8 cellular contexts compared by ENCODE assay signal in genomic region chr17:67221062-67221998, GRCh38. TPM values are rescaled to one million over a fixed set of nuclear protein-coding genes. Genes with fewer than 3 reads are reported as not detected.
DNase-seq lines count a peak whose midpoint lies in the region; ATAC-seq and TF ChIP-seq lines count a peak whose summit lies in the region.

No MANE protein-coding gene starts in this region.

- no peak for DNase-seq in activated T-cell treated with anti-CD3 and anti-CD28 coated beads, Interleukin-2, amount 50 U/mL, for 4 hours
- DNase-seq in activated T-cell treated with anti-CD3 and anti-CD28 coated beads for 4 hours: no peak
- DNase-seq in NCI-H1694 treated with DMSO at 0.1 percent for 48 hours (lab: John Stamatoyannopoulos, UW): peak; percentile 53
- no peak for DNase-seq in ascending aorta (ENCODE audit: low spot score in 2 of 2)
- peak; percentile 41 for DNase-seq in iPS-NIHi7 (ENCODE audit: extremely low spot score)
- no peak for DNase-seq in middle frontal gyrus (ENCODE audit: extremely low spot score, low spot score)
- no peak for DNase-seq in posterior cingulate gyrus

- H3K27me3 Mint-ChIP-seq in activated T-cell treated with anti-CD3 and anti-CD28 coated beads, Interleukin-2, amount 50 U/mL, for 4 hours (ENCODE audit: low read depth): no peaks in the 10 kb centered on the region

- H3K9me3 ChIP-seq in ascending aorta: no peaks in the 10 kb centered on the region

- intact Hi-C loops in ascending aorta (cut with DNase I) (no loop called here), posterior cingulate gyrus (cut with DNase I) (no loop called here)

- H3K27me3 ChIP-seq in ascending aorta: no peaks in the 10 kb centered on the region

- peaks cover 24% of the 10 kb centered on the region for H3K36me3 Mint-ChIP-seq in activated T-cell treated with anti-CD3 and anti-CD28 coated beads, Interleukin-2, amount 50 U/mL, for 4 hours (ENCODE audit: insufficient read depth)

- peaks cover 45% of the 10 kb centered on the region for H3K4me1 Mint-ChIP-seq in activated T-cell treated with anti-CD3 and anti-CD28 coated beads, Interleukin-2, amount 50 U/mL, for 4 hours (ENCODE audit: low read depth)

- H3K9me3 Mint-ChIP-seq in activated T-cell treated with anti-CD3 and anti-CD28 coated beads, Interleukin-2, amount 50 U/mL, for 4 hours: no peaks in the 10 kb centered on the region

- TF ChIP-seq CTCF in ascending aorta (IDR thresholded peaks at IDR 0.05): peak in 2 of 3 experiments; percentile 14 to 16

- H3K4me3 ChIP-seq in ascending aorta: no peak overlapping the region

- H3K4me3 Mint-ChIP-seq in activated T-cell treated with anti-CD3 and anti-CD28 coated beads, Interleukin-2, amount 50 U/mL, for 4 hours: peak overlapping the region; percentile 14

- H3K4me1 ChIP-seq in ascending aorta: no peaks in the 10 kb centered on the region

- H3K27ac ChIP-seq in ascending aorta: no peak overlapping the region

- peaks cover 14 to 18% of the 10 kb centered on the region in 2 donors for H3K36me3 ChIP-seq in ascending aorta

- no peak for ATAC-seq in activated T-cell treated with anti-CD3 and anti-CD28 coated beads, Interleukin-2, amount 50 U/mL, for 4 hours
- no peak for ATAC-seq in GM18511 (IDR thresholded peaks at IDR 0.05; ENCODE audit: unreplicated experiment)

RNA-seq across cellular contexts. Expression of gene HELZ, which starts 23.7 kb away (rescaled TPM):
- 10 to 100 TPM; 41.1 to 47.2 (median 46.6) TPM for total RNA-seq in activated T-cell treated with anti-CD3 and anti-CD28 coated beads, Interleukin-2, amount 50 U/mL, for 4 hours
- total RNA-seq in ascending aorta: 36.1 TPM

Comparison
In these comparisons a context has a peak if more than half of its experiments do, and no peak if none do; other contexts are left out.
1. DNase-seq: peak in NCI-H1694 treated with DMSO at 0.1 percent for 48 hours (single experiment) and iPS-NIHi7 (single experiment); none in activated T-cell treated with anti-CD3 and anti-CD28 coated beads, Interleukin-2, amount 50 U/mL, for 4 hours (single experiment), activated T-cell treated with anti-CD3 and anti-CD28 coated beads for 4 hours (single experiment), ascending aorta (0 of 2), middle frontal gyrus (single experiment) and posterior cingulate gyrus (0 of 10).